Comparison of ENCODE assay signal across 13 cellular contexts in genomic region chr20:31841928-31842327, GRCh38. TPM values are rescaled to one million over a fixed set of nuclear protein-coding genes. Genes with fewer than 3 reads are reported as not detected.
DNase-seq lines count a peak whose midpoint lies in the region; ATAC-seq and TF ChIP-seq lines count a peak whose summit lies in the region.
"Had no signal": no experiment of that assay in that cellular context is flagged by ENCODE, and none has a peak within 500 bp of the region (broad histone marks: within the 10 kb centered on the region; RNA-seq: fewer than 3 reads in every experiment).

No MANE protein-coding gene starts in this region.

- no peaks in the 10 kb centered on the region for H3K79me2 ChIP-seq in PC-9 (ENCODE audit: low read depth)

- H2AFZ ChIP-seq in PC-9 = no peak overlapping the region

- no peaks in the 10 kb centered on the region for H3K9me3 ChIP-seq in BLaER1 treated with 17β-estradiol and CSF1 and Interleukin-3, amounts not matched to agents 10 nM and 100 nM (replicated peaks in 1 of 11)
- no peaks in the 10 kb centered on the region for H3K9me3 ChIP-seq in PC-9 (ENCODE audit: insufficient read depth, low read depth)
- H3K9me3 ChIP-seq in ovary = no peaks in the 10 kb centered on the region

- H3K27ac ChIP-seq in BLaER1 treated with 17β-estradiol and CSF1 and Interleukin-3, amounts not matched to agents 10 nM and 100 nM = no peak overlapping the region
- no peak overlapping the region for H3K27ac ChIP-seq in PC-9
- peak overlapping the region; percentile 58 to 65 for H3K27ac ChIP-seq in ovary

- peaks cover 0 to 73% (median 0%) of the 10 kb centered on the region in 11 experiments; a peak in 5 of 22 replicates for H3K27me3 ChIP-seq in BLaER1 treated with 17β-estradiol and CSF1 and Interleukin-3, amounts not matched to agents 10 nM and 100 nM
- H3K27me3 ChIP-seq in PC-9 (ENCODE audit: insufficient read depth, low read depth) (no peaks in the 10 kb centered on the region), ovary (no peaks in the 10 kb centered on the region)

- H3K4me1 ChIP-seq in BLaER1 treated with 17β-estradiol and CSF1 and Interleukin-3, amounts not matched to agents 10 nM and 100 nM = peaks cover 42 to 80% (median 78%) of the 10 kb centered on the region in 10 experiments
- H3K4me1 ChIP-seq in PC-9 (replicated peaks; ENCODE audit: insufficient read depth) = peaks cover 9% of the 10 kb centered on the region
- H3K4me1 ChIP-seq in ovary (ENCODE audit: insufficient read depth) = peaks cover 38% of the 10 kb centered on the region

- no peak for TF ChIP-seq EP300 in ovary (IDR thresholded peaks at IDR 0.05)

- BruUV-seq in PC-9 (replicated peaks; lab: Mats Ljungman, UMichigan) = no TSS peak

- H3F3A ChIP-seq in PC-9 (ENCODE audit: insufficient read depth, low read depth) = 0 out of 2 replicates have a peak, but pooled peaks cover 6% of the 10 kb centered on the region

- no peak overlapping the region for H3K9ac ChIP-seq in BLaER1 treated with 17β-estradiol and CSF1 and Interleukin-3, amounts not matched to agents 10 nM and 100 nM

- 17 to 24% (median 22%) methylated on average over 8 of the region's 8 CpGs for WGBS in ovary, 3 donors

- DNase-seq in PC-9 = peak; percentile 42 to 92
- peak; percentile 33 for DNase-seq in epithelial cell of proximal tubule (ENCODE audit: low read depth)
- DNase-seq in ovary = peak; percentile 55 to 75 (median 66)
- no peak for DNase-seq in NCI-H1694 (lab: John Stamatoyannopoulos, UW)
- no peak for DNase-seq in NK-92 (lab: John Stamatoyannopoulos, UW; ENCODE audit: unreplicated experiment)
- DNase-seq in DMS53 treated with DMSO at 0.1 percent for 48 hours (lab: John Stamatoyannopoulos, UW; ENCODE audit: unreplicated experiment) = no peak
- DNase-seq: NCI-H1417 treated with DMSO at 0.1 percent for 48 hours; stimulated activated naive CD8-positive, alpha-beta T cell treated with anti-CD3 and anti-CD28 coated beads, Interleukin-15, amount 100 ng/mL, for 72 hours had no signal

- ATAC-seq in GM21381 (IDR thresholded peaks at IDR 0.05; ENCODE audit: unreplicated experiment) = no peak
- ATAC-seq: stimulated activated naive CD8-positive, alpha-beta T cell treated with anti-CD3 and anti-CD28 coated beads, Interleukin-15, amount 100 ng/mL, for 72 hours had no signal

- no peak for TF ChIP-seq POLR2A in ovary (IDR thresholded peaks at IDR 0.05)

- peaks cover 0 to 86% (median 4%) of the 10 kb centered on the region in 11 experiments; a peak in 15 of 22 replicates for H4K20me1 ChIP-seq in BLaER1 treated with 17β-estradiol and CSF1 and Interleukin-3, amounts not matched to agents 10 nM and 100 nM
- no peaks in the 10 kb centered on the region for H4K20me1 ChIP-seq in PC-9 (ENCODE audit: insufficient read depth)

- intact Hi-C loops in PC-9 (cut with micrococcal nuclease; ENCODE audit: unreplicated experiment) = loop anchor here (5.0 kb wide), 1 partner anchor 115 kb away; no protein-coding TSS in a partner anchor
- intact Hi-C loops in ovary (cut with DNase I) = no loop called here

- CTCF ChIA-PET in PC-9 (lab: Charles Lee) = interaction anchor here (0.7 kb wide), 1 partner anchor 115 kb away, joined by 3 read pairs; no protein-coding TSS in a partner anchor

- H3K9me2 ChIP-seq in PC-9 (ENCODE audit: insufficient read depth) = no peaks in the 10 kb centered on the region

- H3K36me3 ChIP-seq in BLaER1 treated with 17β-estradiol and CSF1 and Interleukin-3, amounts not matched to agents 10 nM and 100 nM = no peaks in the 10 kb centered on the region
- H3K36me3 ChIP-seq in PC-9 (ENCODE audit: low read depth) (no peaks in the 10 kb centered on the region), ovary (no peaks in the 10 kb centered on the region)

- no peak overlapping the region for H3K4me3 ChIP-seq in BLaER1 treated with 17β-estradiol and CSF1 and Interleukin-3, amounts not matched to agents 10 nM and 100 nM
- H3K4me3 ChIP-seq in PC-9 (no peak overlapping the region), epithelial cell of proximal tubule (ENCODE audit: low read depth, low read length) (no peak overlapping the region), ovary (no peak overlapping the region)
- H3K4me3 ChIP-seq: GM12878 had no signal

- peak overlapping the region in 8 of 11 experiments; percentile 67 to 87 (median 79); a peak in 14 of 22 replicates for H3K4me2 ChIP-seq in BLaER1 treated with 17β-estradiol and CSF1 and Interleukin-3, amounts not matched to agents 10 nM and 100 nM
- H3K4me2 ChIP-seq in PC-9 = no peak overlapping the region

- TF ChIP-seq CTCF in PC-9 (conservative IDR thresholded peaks at IDR 0.05) (no peak), epithelial cell of proximal tubule (conservative IDR thresholded peaks at IDR 0.05; ENCODE audit: low read depth, low read length) (no peak), ovary (IDR thresholded peaks at IDR 0.05) (no peak)

- POLR2A ChIA-PET in PC-9 (lab: Charles Lee; ENCODE audit: unreplicated experiment) = no interaction called here

RNA-seq across cellular contexts. Expression of gene FOXS1, which starts 3.5 kb away (rescaled TPM):
- total RNA-seq in PC-9 (2021) = not detected in 2 replicates
- total RNA-seq in epithelial cell of proximal tubule = not detected in 2 replicates
- total RNA-seq in ovary = 1 to 10 TPM in 2 of 7 donors, under 1 TPM in 3, not detected in 2; 0.40 to 1.5 (median 0.69) TPM
- polyA plus RNA-seq in ovary = 1 to 10 TPM in 1 of 2 donors, under 1 TPM in 1; 0.52 to 5.0 TPM
- total RNA-seq: activated T-helper 2 cell treated with anti-CD3 and anti-CD28 coated beads, Interferon-gamma antibody, Interleukin-2, Interleukin-4, amounts not matched to agents 10 μg/mL and 5 μg/mL and 100 μg/mL, durations not matched to agents 14 hours and 24 hours and 36 hours; GM12878 had no signal
- polyA plus RNA-seq: CD14-positive monocyte, GM12878 had no signal

RNA-seq across cellular contexts. Expression of gene MYLK2, which starts 22.8 kb away (rescaled TPM):
- total RNA-seq in PC-9 (2021) = 0.18 and 0.50 TPM in 2 replicates
- under 0.01 TPM in 1 of 2 replicates, not detected in the other for total RNA-seq in epithelial cell of proximal tubule
- total RNA-seq in ovary = under 1 TPM in 1 of 7 donors, not detected in 6; 0.08 TPM
- under 1 TPM; 0.20 to 0.35 TPM for polyA plus RNA-seq in ovary
- polyA plus RNA-seq: CD14-positive monocyte had no signal

RNA-seq across cellular contexts. Expression of gene DUSP15, which starts 28.4 kb away (rescaled TPM):
- total RNA-seq in PC-9 (2021) (not detected in 2 replicates), epithelial cell of proximal tubule (not detected in 2 replicates), ovary (10 to 100 TPM in 2 of 7 donors, 1 to 10 TPM in 5; 5.2 to 17.0 (median 6.9) TPM)
- polyA plus RNA-seq in ovary = 1 to 10 TPM; 2.5 to 8.4 TPM
- total RNA-seq: activated T-helper 2 cell treated with anti-CD3 and anti-CD28 coated beads, Interferon-gamma antibody, Interleukin-2, Interleukin-4, amounts not matched to agents 10 μg/mL and 5 μg/mL and 100 μg/mL, durations not matched to agents 14 hours and 24 hours and 36 hours had no signal
- polyA plus RNA-seq: CD14-positive monocyte had no signal

RNA-seq across cellular contexts. Expression of gene TTLL9, which starts 28.5 kb away (rescaled TPM):
- total RNA-seq in PC-9 (2021) (1.5 and 1.8 TPM in 2 replicates), epithelial cell of proximal tubule (not detected in 2 replicates), ovary (10 to 100 TPM in 1 of 7 donors, 1 to 10 TPM in 1, under 1 TPM in 5; 0.25 to 10.6 (median 0.47) TPM)
- under 1 TPM; 0.24 to 0.30 TPM for polyA plus RNA-seq in ovary
- total RNA-seq: activated T-helper 2 cell treated with anti-CD3 and anti-CD28 coated beads, Interferon-gamma antibody, Interleukin-2, Interleukin-4, amounts not matched to agents 10 μg/mL and 5 μg/mL and 100 μg/mL, durations not matched to agents 14 hours and 24 hours and 36 hours had no signal
- polyA plus RNA-seq: CD14-positive monocyte had no signal

Comparison
In these comparisons a context has a peak if more than half of its experiments do, and no peak if none do; other contexts are left out.
1. H3K27ac ChIP-seq: peak in ovary (2 of 2); none in BLaER1 treated with 17β-estradiol and CSF1 and Interleukin-3, amounts not matched to agents 10 nM and 100 nM (0 of 11) and PC-9 (single experiment).
2. DNase-seq: peak in PC-9 (2 of 2), epithelial cell of proximal tubule (single experiment) and ovary (5 of 5); none in NCI-H1694 (single experiment), NK-92 (single experiment) and DMS53 treated with DMSO at 0.1 percent for 48 hours (single experiment).